Comparison of ENCODE assay signal across 29 cellular contexts in genomic region chr9:78572266-78572665, GRCh38.
"Had no signal": no experiment of that assay in that cellular context is flagged by ENCODE, and none has a peak within 500 bp of the region (broad histone marks: within the 10 kb centered on the region; RNA-seq: fewer than 3 reads in every experiment).

No MANE protein-coding gene starts in this region.

- H3K27me3 Mint-ChIP-seq: activated naive CD8-positive, alpha-beta T cell treated with anti-CD3 and anti-CD28 coated beads for 36 hours; dendritic cell treated with granulocyte-macrophage colony-stimulating factor and Interleukin-4, amounts not matched to agents 40 ng/mL and 50 ng/mL, for 4 days had no signal

- H3K9me3 Mint-ChIP-seq: activated naive CD4-positive, alpha-beta T cell treated with anti-CD3 and anti-CD28 coated beads for 36 hours; activated naive CD8-positive, alpha-beta T cell treated with anti-CD3 and anti-CD28 coated beads for 36 hours; activated T-helper 1 cell treated with anti-CD3 and anti-CD28 coated beads, Interleukin-12 subunit alpha, Interleukin-12 subunit beta, Interleukin-2, Interleukin-4 antibody, amounts not matched to agents 30 ng/mL and 10 ng/mL and 1 ng/mL, durations not matched to agents 14 hours and 24 hours and 36 hours; dendritic cell treated with granulocyte-macrophage colony-stimulating factor and Interleukin-4, amounts not matched to agents 40 ng/mL and 50 ng/mL, for 4 days; endodermal cell; neural crest cell had no signal

- H3K36me3 Mint-ChIP-seq: activated naive CD8-positive, alpha-beta T cell treated with anti-CD3 and anti-CD28 coated beads for 36 hours; naive thymus-derived CD4-positive, alpha-beta T cell had no signal

- H3K9me3 ChIP-seq: adrenal gland, ascending aorta, esophagus muscularis mucosa, left ventricle myocardium inferior, pancreas, prostate gland, sigmoid colon, suprapubic skin, tibial artery, upper lobe of right lung had no signal

- H3K27ac ChIP-seq: adrenal gland, ascending aorta, brain microvascular endothelial cell, esophagus muscularis mucosa, left ventricle myocardium inferior, pancreas, prostate gland, sigmoid colon, suprapubic skin, tibial artery, upper lobe of right lung had no signal

- H3K27me3 ChIP-seq: adrenal gland, ascending aorta, brain microvascular endothelial cell, esophagus muscularis mucosa, pancreas, sigmoid colon, suprapubic skin, tibial artery, upper lobe of right lung had no signal

- H3K4me3 Mint-ChIP-seq: activated CD4-positive, alpha-beta T cell treated with anti-CD3 and anti-CD28 coated beads for 36 hours; activated naive CD4-positive, alpha-beta T cell treated with anti-CD3 and anti-CD28 coated beads for 36 hours; activated naive CD8-positive, alpha-beta T cell treated with anti-CD3 and anti-CD28 coated beads for 36 hours; activated T-helper 1 cell treated with anti-CD3 and anti-CD28 coated beads, Interleukin-12 subunit alpha, Interleukin-12 subunit beta, Interleukin-2, Interleukin-4 antibody, amounts not matched to agents 30 ng/mL and 10 ng/mL and 1 ng/mL, durations not matched to agents 14 hours and 24 hours and 36 hours; dendritic cell treated with granulocyte-macrophage colony-stimulating factor and Interleukin-4, amounts not matched to agents 40 ng/mL and 50 ng/mL, for 4 days; endodermal cell; naive thymus-derived CD4-positive, alpha-beta T cell; neural crest cell had no signal

- H3K4me1 ChIP-seq: adrenal gland, ascending aorta, esophagus muscularis mucosa, left ventricle myocardium inferior, pancreas, prostate gland, sigmoid colon, suprapubic skin, upper lobe of right lung had no signal

- H3K4me1 Mint-ChIP-seq: activated CD4-positive, alpha-beta T cell treated with anti-CD3 and anti-CD28 coated beads for 36 hours; activated naive CD8-positive, alpha-beta T cell treated with anti-CD3 and anti-CD28 coated beads for 36 hours had no signal

- H3K4me2 ChIP-seq: smooth muscle cell had no signal

- DNase-seq: activated CD4-positive, alpha-beta T cell treated with anti-CD3 and anti-CD28 coated beads for 36 hours; activated CD4-positive, alpha-beta T cell treated with anti-CD3 and anti-CD28 coated beads, Interleukin-2, amount 50 U/mL, for 4 hours; activated CD4-positive, CD25-positive, alpha-beta regulatory T cell; activated effector memory CD4-positive, alpha-beta T cell treated with anti-CD3 and anti-CD28 coated beads, Interleukin-2, amount 50 U/mL, for 16 hours; activated naive CD4-positive, alpha-beta T cell treated with anti-CD3 and anti-CD28 coated beads for 36 hours; activated naive CD8-positive, alpha-beta T cell treated with anti-CD3 and anti-CD28 coated beads for 36 hours; adrenal gland; brain microvascular endothelial cell; central memory CD4-positive, alpha-beta T cell; endodermal cell; foreskin melanocyte; left ventricle myocardium inferior; midbrain; naive thymus-derived CD4-positive, alpha-beta T cell; nucleus accumbens; pancreas; sigmoid colon; stimulated activated CD4-positive, alpha-beta T cell treated with anti-CD3 and anti-CD28 coated beads, Interleukin-2, amount 100 ng/mL, for 24 hours; stimulated activated naive CD4-positive, alpha-beta T cell; tibial artery; upper lobe of right lung had no signal

- FAIRE-seq: pancreas had no signal

- H3K4me3 ChIP-seq: adrenal gland, ascending aorta, esophagus muscularis mucosa, left ventricle myocardium inferior, pancreas, prostate gland, sigmoid colon, smooth muscle cell, suprapubic skin, tibial artery, upper lobe of right lung had no signal

- H3K27ac Mint-ChIP-seq: activated CD4-positive, alpha-beta T cell treated with anti-CD3 and anti-CD28 coated beads for 36 hours; activated naive CD4-positive, alpha-beta T cell treated with anti-CD3 and anti-CD28 coated beads for 36 hours; activated naive CD8-positive, alpha-beta T cell treated with anti-CD3 and anti-CD28 coated beads for 36 hours; activated T-helper 1 cell treated with anti-CD3 and anti-CD28 coated beads, Interleukin-12 subunit alpha, Interleukin-12 subunit beta, Interleukin-2, Interleukin-4 antibody, amounts not matched to agents 30 ng/mL and 10 ng/mL and 1 ng/mL, durations not matched to agents 14 hours and 24 hours and 36 hours; dendritic cell treated with granulocyte-macrophage colony-stimulating factor and Interleukin-4, amounts not matched to agents 40 ng/mL and 50 ng/mL, for 4 days; endodermal cell; naive thymus-derived CD4-positive, alpha-beta T cell had no signal

- ATAC-seq: activated CD4-positive, alpha-beta T cell treated with anti-CD3 and anti-CD28 coated beads for 36 hours; naive thymus-derived CD4-positive, alpha-beta T cell; pancreas; upper lobe of right lung had no signal
